Comparison of ENCODE assay signal across 13 cellular contexts in genomic region chr1:17874665-17875064, GRCh38.
DNase-seq lines count a peak whose midpoint lies in the region; ATAC-seq and TF ChIP-seq lines count a peak whose summit lies in the region.
"Had no signal": no experiment of that assay in that cellular context is flagged by ENCODE, and none has a peak within 500 bp of the region (broad histone marks: within the 10 kb centered on the region; RNA-seq: fewer than 3 reads in every experiment).

No MANE protein-coding gene starts in this region.

- H3K27ac ChIP-seq in smooth muscle cell (ENCODE audit: low read depth): peak overlapping the region; percentile 62

- peak; percentile 25 for DNase-seq in NCI-H2227 (lab: John Stamatoyannopoulos, UW; ENCODE audit: unreplicated experiment)
- DNase-seq in NCI-H2227 treated with DMSO at 0.1 percent for 48 hours (lab: John Stamatoyannopoulos, UW): no peak
- DNase-seq in adipocyte (ENCODE audit: low read depth): peak; percentile 87
- no peak for DNase-seq in left ventricle myocardium superior
- DNase-seq in smooth muscle cell (lab: John Stamatoyannopoulos, UW; ENCODE audit: unreplicated experiment): no peak
- no peak for DNase-seq in activated T-cell treated with anti-CD3 and anti-CD28 coated beads for 4 hours
- DNase-seq: activated T-cell treated with anti-CD3 and anti-CD28 coated beads, Interleukin-2, amount 50 U/mL, for 72 hours; cerebellar nuclear complex; NCI-H2081; stimulated activated CD4-positive, alpha-beta T cell treated with anti-CD3 and anti-CD28 coated beads, Interleukin-15, amount 100 ng/mL, for 24 hours had no signal

- intact Hi-C loops in left ventricle myocardium superior (cut with micrococcal nuclease): no loop called here

- H3K9me3 ChIP-seq in adipocyte (ENCODE audit: control insufficient read depth, low read length) (no peaks in the 10 kb centered on the region), smooth muscle cell (replicated peaks; ENCODE audit: low read depth) (no peaks in the 10 kb centered on the region)

- no peak for TF ChIP-seq CTCF in smooth muscle cell (IDR thresholded peaks at IDR 0.05; ENCODE audit: borderline replicate concordance, insufficient read depth, poor library complexity, severe bottlenecking)

- no peaks in the 10 kb centered on the region for H4K20me1 ChIP-seq in smooth muscle cell (ENCODE audit: low read depth)

- H3K27me3 ChIP-seq in adipocyte (replicated peaks; ENCODE audit: control insufficient read depth, insufficient read depth, low read length) (no peaks in the 10 kb centered on the region), smooth muscle cell (ENCODE audit: low read depth) (no peaks in the 10 kb centered on the region)

- peaks cover 7% of the 10 kb centered on the region for H3F3A ChIP-seq in smooth muscle cell (ENCODE audit: low read depth)

- ATAC-seq in left ventricle myocardium superior (peak; percentile 19), HG02678 (IDR thresholded peaks at IDR 0.05; ENCODE audit: unreplicated experiment) (no peak), HG03039 (IDR thresholded peaks at IDR 0.05; ENCODE audit: unreplicated experiment) (no peak)
- ATAC-seq: activated T-cell treated with anti-CD3 and anti-CD28 coated beads, Interleukin-2, amount 50 U/mL, for 72 hours; stimulated activated effector memory CD8-positive, alpha-beta T cell treated with anti-CD3 and anti-CD28 coated beads, Interleukin-12 subunit alpha, Interleukin-12 subunit beta, amount 100 ng/mL, for 72 hours had no signal

- 11% methylated on average over 6 of the region's 6 CpGs for WGBS in smooth muscle cell (ENCODE audit: low lambda C conversion rate)

- H3K79me2 ChIP-seq in smooth muscle cell (ENCODE audit: low read depth): no peaks in the 10 kb centered on the region

- H2AFZ ChIP-seq in smooth muscle cell (ENCODE audit: low read depth): peak overlapping the region; percentile 55

- H3K4me1 ChIP-seq in adipocyte (ENCODE audit: control insufficient read depth, insufficient read depth, low read length): peaks cover 52% of the 10 kb centered on the region
- peaks cover 11% of the 10 kb centered on the region for H3K4me1 ChIP-seq in smooth muscle cell (ENCODE audit: low read depth)

- H3K9ac ChIP-seq in adipocyte (ENCODE audit: low read length): peak overlapping the region; percentile 82
- peak overlapping the region; percentile 7 for H3K9ac ChIP-seq in smooth muscle cell (ENCODE audit: low read depth)

- H3K36me3 ChIP-seq in adipocyte (ENCODE audit: control insufficient read depth, insufficient read depth, low read length, severe bottlenecking) (no peaks in the 10 kb centered on the region), smooth muscle cell (ENCODE audit: low read depth) (no peaks in the 10 kb centered on the region)

- H3K4me3 ChIP-seq in adipocyte (ENCODE audit: low read length) (peak overlapping the region; percentile 42), smooth muscle cell (no peak overlapping the region)

- H3K4me2 ChIP-seq in smooth muscle cell: peak overlapping the region; percentile 61

Comparison
In these comparisons a context has a peak if more than half of its experiments do, and no peak if none do; other contexts are left out.
1. DNase-seq: peak in NCI-H2227 (single experiment) and adipocyte (single experiment); none in NCI-H2227 treated with DMSO at 0.1 percent for 48 hours (single experiment), left ventricle myocardium superior (single experiment), smooth muscle cell (single experiment) and activated T-cell treated with anti-CD3 and anti-CD28 coated beads for 4 hours (single experiment).